17 cellular contexts compared by ENCODE assay signal in genomic region chr21:42581676-42582371, GRCh38.
"Had no signal": no experiment of that assay in that cellular context is flagged by ENCODE, and none has a peak within 500 bp of the region (broad histone marks: within the 10 kb centered on the region; RNA-seq: fewer than 3 reads in every experiment).

No MANE protein-coding gene starts in this region.

- H3K27me3 Mint-ChIP-seq: activated CD4-positive, alpha-beta T cell treated with anti-CD3 and anti-CD28 coated beads, Interleukin-2, amount 10 ng/mL, durations not matched to agents 24 days and 14 days; activated T-helper 17 cell treated with anti-CD3 and anti-CD28 coated beads, Interleukin-2, amount 50 U/mL, for 72 hours; T-cell; type B pancreatic cell had no signal

- H3K27ac ChIP-seq: brain microvascular endothelial cell, parathyroid adenoma, SK-N-MC, skin epidermis had no signal

- H3K36me3 ChIP-seq: brain microvascular endothelial cell had no signal

- H3K4me3 Mint-ChIP-seq: activated CD4-positive, alpha-beta T cell treated with anti-CD3 and anti-CD28 coated beads, Interleukin-2, amount 10 ng/mL, durations not matched to agents 24 days and 14 days; activated T-helper 17 cell treated with anti-CD3 and anti-CD28 coated beads, Interleukin-2, amount 50 U/mL, for 72 hours; endodermal cell; nephron; T-cell; type B pancreatic cell had no signal

- H3K4me1 Mint-ChIP-seq: activated CD4-positive, alpha-beta T cell treated with anti-CD3 and anti-CD28 coated beads, Interleukin-2, amount 10 ng/mL, durations not matched to agents 24 days and 14 days; activated T-helper 17 cell treated with anti-CD3 and anti-CD28 coated beads, Interleukin-2, amount 50 U/mL, for 72 hours; nephron; T-cell had no signal

- H3K9me3 Mint-ChIP-seq: activated CD4-positive, alpha-beta T cell treated with anti-CD3 and anti-CD28 coated beads, Interleukin-2, amount 10 ng/mL, durations not matched to agents 24 days and 14 days; type B pancreatic cell had no signal

- H3K4me3 ChIP-seq: SK-N-MC, skin epidermis had no signal

- ATAC-seq: activated naive CD4-positive, alpha-beta T cell treated with anti-CD3 and anti-CD28 coated beads, Interleukin-2, amount 50 U/mL, for 72 hours; activated T-helper 17 cell treated with anti-CD3 and anti-CD28 coated beads, Interleukin-2, amount 50 U/mL, for 72 hours; T-cell had no signal

- DNase-seq: activated CD4-positive, alpha-beta T cell treated with anti-CD3 and anti-CD28 coated beads, Interleukin-2, amount 10 ng/mL, durations not matched to agents 24 days and 14 days; activated T-cell treated with anti-CD3 and anti-CD28 coated beads for 4 hours; brain microvascular endothelial cell; endodermal cell; erythroblast; kidney glomerular epithelial cell; retina; substantia nigra; T1000 had no signal

- H3K27ac Mint-ChIP-seq: activated CD4-positive, alpha-beta T cell treated with anti-CD3 and anti-CD28 coated beads, Interleukin-2, amount 10 ng/mL, durations not matched to agents 24 days and 14 days; activated T-helper 17 cell treated with anti-CD3 and anti-CD28 coated beads, Interleukin-2, amount 50 U/mL, for 72 hours; endodermal cell; nephron; T-cell; type B pancreatic cell had no signal
